ENCODE assay signal across 23 cellular contexts in genomic region chr14:100736269-100737180, GRCh38. TPM values are rescaled to one million over a fixed set of nuclear protein-coding genes. Genes with fewer than 3 reads are reported as not detected.
DNase-seq lines count a peak whose midpoint lies in the region; ATAC-seq and TF ChIP-seq lines count a peak whose summit lies in the region.
"Had no signal": no experiment of that assay in that cellular context is flagged by ENCODE, and none has a peak within 500 bp of the region (broad histone marks: within the 10 kb centered on the region; RNA-seq: fewer than 3 reads in every experiment).

No MANE protein-coding gene starts in this region.

- H3K79me2 ChIP-seq in GM23338 (replicated peaks; ENCODE audit: insufficient read depth) (no peaks in the 10 kb centered on the region), Karpas-422 (ENCODE audit: low read length) (no peaks in the 10 kb centered on the region)

- H3K27me3 ChIP-seq in GM23338 (ENCODE audit: insufficient read depth): no peaks in the 10 kb centered on the region
- H3K27me3 ChIP-seq in foreskin keratinocyte: peaks cover 5% of the 10 kb centered on the region
- H3K27me3 ChIP-seq in ovary: no peaks in the 10 kb centered on the region
- no peaks in the 10 kb centered on the region for H3K27me3 ChIP-seq in Karpas-422 (ENCODE audit: low read length)

- no peak overlapping the region for H3K27ac ChIP-seq in GM23338 (ENCODE audit: low read depth)
- H3K27ac ChIP-seq in foreskin keratinocyte: no peak overlapping the region
- H3K27ac ChIP-seq in ovary: no peak overlapping the region
- H3K27ac ChIP-seq in Karpas-422 (ENCODE audit: low read length): no peak overlapping the region
- H3K27ac ChIP-seq: tibial artery had no signal

- peaks cover 7% of the 10 kb centered on the region for H3K27me3 Mint-ChIP-seq in GM23338 (ENCODE audit: insufficient read depth, low read depth, poor library complexity)
- H3K27me3 Mint-ChIP-seq: IgD-negative memory B cell had no signal

- no peak overlapping the region; the same call in 1 of the 2 replicates for H3K27ac Mint-ChIP-seq in GM23338
- H3K27ac Mint-ChIP-seq: activated CD4-positive, alpha-beta memory T cell treated with anti-CD3 and anti-CD28 coated beads for 36 hours; IgD-negative memory B cell; immature natural killer cell had no signal

- no peak for TF ChIP-seq EP300 in ovary (IDR thresholded peaks at IDR 0.05)

- no peaks in the 10 kb centered on the region for H3K9me2 ChIP-seq in GM23338 (ENCODE audit: insufficient read depth)
- H3K9me2 ChIP-seq in Karpas-422 (replicated peaks; ENCODE audit: insufficient read depth, low read length): no peaks in the 10 kb centered on the region

- H3K9me3 Mint-ChIP-seq in GM23338: no peaks in the 10 kb centered on the region
- H3K9me3 Mint-ChIP-seq: IgD-negative memory B cell had no signal

- H3K9me3 ChIP-seq in ovary: no peaks in the 10 kb centered on the region
- H3K9me3 ChIP-seq in Karpas-422 (ENCODE audit: low read length): no peaks in the 10 kb centered on the region
- H3K9me3 ChIP-seq: tibial artery had no signal

- H3K36me3 ChIP-seq in GM23338 (ENCODE audit: insufficient read depth) (no peaks in the 10 kb centered on the region), ovary (no peaks in the 10 kb centered on the region), Karpas-422 (ENCODE audit: insufficient read depth, low read length) (no peaks in the 10 kb centered on the region)
- H3K36me3 ChIP-seq: tibial artery had no signal

- H3K4me1 ChIP-seq in GM23338 (ENCODE audit: insufficient read depth) (no peaks in the 10 kb centered on the region), foreskin keratinocyte (no peaks in the 10 kb centered on the region), ovary (ENCODE audit: insufficient read depth) (peaks cover 6% of the 10 kb centered on the region), Karpas-422 (ENCODE audit: low read length) (no peaks in the 10 kb centered on the region)
- H3K4me1 ChIP-seq: tibial artery had no signal

- no peak for TF ChIP-seq POLR2A in ovary (IDR thresholded peaks at IDR 0.05)

- WGBS in ovary, 3 donors: 54 to 59% (median 58%) methylated on average over 21 to 22 of the region's 22 CpGs

- H3K36me3 Mint-ChIP-seq in GM23338 (ENCODE audit: low read depth): no peaks in the 10 kb centered on the region
- H3K36me3 Mint-ChIP-seq: activated CD4-positive, alpha-beta memory T cell treated with anti-CD3 and anti-CD28 coated beads for 36 hours; IgD-negative memory B cell; immature natural killer cell had no signal

- peaks cover 5% of the 10 kb centered on the region; the same call in 2 of the 3 replicates for H3K4me1 Mint-ChIP-seq in GM23338
- H3K4me1 Mint-ChIP-seq: IgD-negative memory B cell, immature natural killer cell had no signal

- no peaks in the 10 kb centered on the region for H4K20me1 ChIP-seq in GM23338 (replicated peaks; ENCODE audit: insufficient read depth)
- H4K20me1 ChIP-seq in Karpas-422 (ENCODE audit: insufficient read depth, low read depth, low read length): no peaks in the 10 kb centered on the region

- TF ChIP-seq CTCF in GM23338 (conservative IDR thresholded peaks at IDR 0.05; ENCODE audit: low read depth in 2 of 2) (no peak), foreskin keratinocyte (conservative IDR thresholded peaks at IDR 0.05) (no peak), ovary (IDR thresholded peaks at IDR 0.05) (no peak)

- no peak overlapping the region for H3K4me3 ChIP-seq in GM23338
- no peak overlapping the region for H3K4me3 ChIP-seq in ovary
- no peak overlapping the region for H3K4me3 ChIP-seq in Karpas-422 (ENCODE audit: low read length)
- H3K4me3 ChIP-seq: tibial artery had no signal

- peak; percentile 70 for ATAC-seq in GM23338
- peak; percentile 10 for ATAC-seq in foreskin keratinocyte
- no peak for ATAC-seq in HG02981 (IDR thresholded peaks at IDR 0.05; ENCODE audit: unreplicated experiment)
- ATAC-seq in HG02759 (IDR thresholded peaks at IDR 0.05; ENCODE audit: unreplicated experiment): no peak
- ATAC-seq: stimulated activated naive CD8-positive, alpha-beta T cell treated with anti-CD3 and anti-CD28 coated beads, Interleukin-15, Interleukin-2, amounts not matched to agents 100 U/mL and 50 U/mL, for 24 hours had no signal

- intact Hi-C loops in ovary (cut with DNase I): no loop called here

- DNase-seq in D341Med (ENCODE audit: low spot score) (peak; percentile 6), GM23338 (ENCODE audit: low spot score) (no peak), foreskin keratinocyte (no peak), ovary (peak in 3 of 5 donors; percentile 12 to 59 (median 36)), Karpas-422 (no peak)
- DNase-seq: activated CD4-positive, alpha-beta memory T cell treated with anti-CD3 and anti-CD28 coated beads for 36 hours; activated naive CD4-positive, alpha-beta T cell treated with Interleukin-2 at 50 U/mL for 16 hours; amygdala; dermis blood vessel endothelial cell; DMS79 treated with DMSO at 0.1 percent for 48 hours; immature natural killer cell; NCI-H1694; NCI-H748 treated with DMSO at 0.1 percent for 48 hours; stimulated activated CD4-positive, alpha-beta T cell treated with anti-CD3 and anti-CD28 coated beads, Interleukin-12 subunit alpha, Interleukin-12 subunit beta, amount 100 ng/mL, for 4 hours; stimulated activated CD4-positive, alpha-beta T cell treated with anti-CD3 and anti-CD28 coated beads, Interleukin-4, amount 100 ng/mL, for 4 hours; stimulated activated naive CD8-positive, alpha-beta T cell treated with anti-CD3 and anti-CD28 coated beads, Interleukin-15, Interleukin-2, amounts not matched to agents 100 U/mL and 50 U/mL, for 24 hours; T1000 had no signal

- no peak overlapping the region for H3K4me3 Mint-ChIP-seq in GM23338
- H3K4me3 Mint-ChIP-seq: activated CD4-positive, alpha-beta memory T cell treated with anti-CD3 and anti-CD28 coated beads for 36 hours; IgD-negative memory B cell; immature natural killer cell had no signal

- H3K9ac ChIP-seq in Karpas-422 (ENCODE audit: low read length): no peak overlapping the region

- H3F3A ChIP-seq in GM23338 (replicated peaks; ENCODE audit: low read depth): no peaks in the 10 kb centered on the region

- H2AFZ ChIP-seq in GM23338: no peak overlapping the region
- H2AFZ ChIP-seq in Karpas-422 (ENCODE audit: low read length): no peak overlapping the region

- H3K4me2 ChIP-seq in GM23338 (no peak overlapping the region), Karpas-422 (ENCODE audit: low read depth, low read length, poor library complexity, severe bottlenecking) (no peak overlapping the region)

TF ChIP-seq in GM23338, 12 proteins besides CTCF, POLR2A, EP300 and RAD21 (continues in another document):
- no peak for TF ChIP-seq ZNF331 (CRISPR knock-in tag; IDR thresholded peaks at IDR 0.05; ENCODE audit: low read depth)
- TF ChIP-seq EZH2 (IDR thresholded peaks at IDR 0.05; ENCODE audit: low read depth, unreplicated experiment): no peak
- no peak for TF ChIP-seq ETS1 (IDR thresholded peaks at IDR 0.05)
- TF ChIP-seq NANOG (IDR thresholded peaks at IDR 0.05; ENCODE audit: borderline replicate concordance): no peak

RNA-seq across cellular contexts. Expression of gene DLK1, which starts 9.8 kb away (rescaled TPM):
- 0.54 and 1.1 TPM in 2 replicates for total RNA-seq in GM23338 (2014; rRNA removed; shearing (Covaris generic))
- polyA plus RNA-seq in GM23338 (2016; fragmentation: Nextera tagmentation; extraction: Ambion mirVana): 0.70 and 1.2 TPM in 2 replicates
- not detected in 2 replicates for total RNA-seq in foreskin keratinocyte
- not detected in 2 replicates for polyA plus RNA-seq in foreskin keratinocyte
- total RNA-seq in ovary: 1,000 to 10,000 TPM in 2 of 7 donors, 100 to 1,000 TPM in 4, 10 to 100 TPM in 1; 67.0 to 1,875 (median 133) TPM
- 100 to 1,000 TPM in 1 of 2 donors, 10 to 100 TPM in 1; 34.2 to 101 TPM for polyA plus RNA-seq in ovary
- total RNA-seq in Karpas-422 (2014; rRNA removed; shearing (Covaris generic); ENCODE audit: low replicate concordance): not detected in 2 replicates
- total RNA-seq: activated CD4-positive, alpha-beta memory T cell treated with anti-CD3 and anti-CD28 coated beads for 36 hours; dermis blood vessel endothelial cell; H4; mononuclear cell had no signal
- polyA plus RNA-seq: IgD-negative memory B cell, immature natural killer cell had no signal

Comparison
In these comparisons a context has a peak if more than half of its experiments do, and no peak if none do; other contexts are left out.
1. DNase-seq: peak in D341Med (single experiment) and ovary (3 of 5); none in GM23338 (single experiment), foreskin keratinocyte (0 of 2) and Karpas-422 (single experiment).
2. ATAC-seq: peak in GM23338 (single experiment) and foreskin keratinocyte (single experiment); none in HG02981 (single experiment) and HG02759 (single experiment).
3. RNA of gene DLK1, which starts 9.8 kb away (total RNA-seq): 67.0 to 1,875 TPM in ovary; 0.54 to 1.1 TPM in GM23338, not detected in foreskin keratinocyte and not detected in Karpas-422; every median in the first group is over 10 times any median in the second.